Comparison of ENCODE assay signal across 7 cellular contexts in the genomic region with DNA sequence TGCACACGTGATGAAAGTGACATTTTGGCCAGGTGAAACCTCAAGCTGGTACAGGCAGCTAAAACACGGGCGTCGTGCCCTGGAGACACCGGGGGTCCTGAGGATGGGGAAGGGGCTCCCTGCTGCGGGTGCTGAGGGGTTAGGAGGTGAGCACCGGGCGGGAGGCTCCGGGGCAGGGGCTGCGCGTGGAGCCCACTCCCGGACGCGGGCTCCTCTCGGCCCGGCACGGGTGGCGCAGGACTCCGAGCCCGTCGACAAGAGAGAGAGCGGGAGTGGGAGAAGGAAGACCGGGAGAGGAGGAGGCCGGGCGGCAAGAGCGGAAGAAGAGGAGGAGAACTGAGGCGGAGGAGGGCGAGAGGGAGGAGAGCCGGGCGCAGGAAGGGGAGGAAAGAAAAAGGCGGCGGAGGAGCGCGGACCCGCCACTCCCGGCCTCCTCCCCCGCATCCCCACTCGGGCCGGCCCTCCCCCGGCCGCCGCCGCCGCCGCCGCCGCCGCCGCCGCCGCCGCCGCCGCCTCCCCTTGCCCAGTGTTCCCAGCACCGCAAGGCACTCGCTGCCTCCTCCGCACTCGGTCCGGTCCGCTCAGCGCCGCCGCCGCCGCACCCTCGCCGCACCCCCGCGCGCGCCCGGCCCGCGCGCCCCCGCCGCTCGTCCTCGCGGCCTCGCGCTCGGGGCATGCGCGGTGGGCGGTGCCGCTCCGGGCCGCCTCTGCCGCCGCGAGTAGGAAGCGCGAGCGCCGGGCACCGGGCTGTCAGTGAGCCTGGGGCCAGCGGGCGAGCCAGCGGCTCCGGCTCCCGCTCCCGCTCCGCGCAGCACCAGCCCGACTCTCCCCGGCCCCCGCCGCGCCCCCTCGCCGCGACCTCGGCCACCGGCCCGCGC. TPM values are rescaled to one million over a fixed set of nuclear protein-coding genes. Genes with fewer than 3 reads are reported as not detected.
A peak's percentile ranks its signal among the peaks of the same experiment; 100 is the strongest.
DNase-seq lines count a peak whose midpoint lies in the region; ATAC-seq and TF ChIP-seq lines count a peak whose summit lies in the region.

TSS of gene PRKCA (plus strand) at position 750 of the 878 bp plus-strand sequence.

- WGBS in lower leg skin, 2 donors: 0 to 1% methylated on average over 48 to 50 of the region's 117 CpGs

- no peaks in the 10 kb centered on the region for H3K9me3 ChIP-seq in duodenal mucosa (ENCODE audit: control insufficient read depth in 1 of 2, low read length in 2 of 2)

- H3K36me3 ChIP-seq in duodenal mucosa (ENCODE audit: control insufficient read depth in 1 of 2, insufficient read depth in 2 of 2, low read length in 2 of 2): no peaks in the 10 kb centered on the region

- intact Hi-C loops in lower leg skin (cut with DNase I; ENCODE audit: low total_unique reads): no loop called here

- CTCF ChIA-PET in activated CD4-positive, alpha-beta memory T cell treated with anti-CD3 and anti-CD28 coated beads, Interleukin-2, amount 10 ng/mL, durations not matched to agents 7 days and 5 days (lab: Charles Lee): interaction anchor here (0.9 to 3.0 kb wide), 3 partner anchors 8 to 265 kb away, joined by 3 to 10 read pairs (median 5); no protein-coding TSS in a partner anchor

- peak within 1 kb of the TSS; percentile 64 for H3K27ac ChIP-seq in duodenal mucosa (ENCODE audit: low read depth, low read length)

- TF ChIP-seq POLR2A in lower leg skin (IDR thresholded peaks at IDR 0.05): no peak

- no peaks in the 10 kb centered on the region for H3K27me3 ChIP-seq in duodenal mucosa (ENCODE audit: control insufficient read depth in 1 of 2, insufficient read depth in 2 of 2, low read length in 2 of 2)

- peaks cover 10% of the 10 kb centered on the region for H3K27me3 Mint-ChIP-seq in activated CD4-positive, alpha-beta memory T cell treated with anti-CD3 and anti-CD28 coated beads, Interleukin-2, amount 10 ng/mL, durations not matched to agents 7 days and 5 days

- H3K27ac Mint-ChIP-seq in activated CD4-positive, alpha-beta memory T cell treated with anti-CD3 and anti-CD28 coated beads, Interleukin-2, amount 10 ng/mL, durations not matched to agents 7 days and 5 days: peak within 1 kb of the TSS; percentile 95

- peak within 1 kb of the TSS; percentile 77 to 84 for H3K9ac ChIP-seq in duodenal mucosa (ENCODE audit: low read depth in 1 of 2, low read length in 2 of 2)

- peaks cover 24% of the 10 kb centered on the region for H3K36me3 Mint-ChIP-seq in activated CD4-positive, alpha-beta memory T cell treated with anti-CD3 and anti-CD28 coated beads, Interleukin-2, amount 10 ng/mL, durations not matched to agents 7 days and 5 days (ENCODE audit: low read depth)

- H3K9me3 Mint-ChIP-seq in activated CD4-positive, alpha-beta memory T cell treated with anti-CD3 and anti-CD28 coated beads, Interleukin-2, amount 10 ng/mL, durations not matched to agents 7 days and 5 days: no peaks in the 10 kb centered on the region

- H3K4me3 ChIP-seq in duodenal mucosa (ENCODE audit: low read depth in 1 of 2, low read length in 2 of 2) (peak within 1 kb of the TSS; percentile 89 to 91), lower leg skin (ENCODE audit: low read depth, poor library complexity, severe bottlenecking) (peak within 1 kb of the TSS; percentile 73)

- peak; percentile 86 for ATAC-seq in GM18502 (IDR thresholded peaks at IDR 0.05; ENCODE audit: poor library complexity, unreplicated experiment)
- ATAC-seq in HG02884 (IDR thresholded peaks at IDR 0.05; ENCODE audit: unreplicated experiment): peak; percentile 67

- peak within 1 kb of the TSS; percentile 100 for H3K4me3 Mint-ChIP-seq in activated CD4-positive, alpha-beta memory T cell treated with anti-CD3 and anti-CD28 coated beads, Interleukin-2, amount 10 ng/mL, durations not matched to agents 7 days and 5 days

- DNase-seq in NCI-H460 (ENCODE audit: extremely low read depth, low read depth) (peak; percentile 78), lower leg skin (ENCODE audit: low spot score in 2 of 2) (peak; percentile 27 to 90)
- peak; percentile 80 for DNase-seq in activated CD4-positive, alpha-beta memory T cell treated with anti-CD3 and anti-CD28 coated beads, Interleukin-2, amount 10 ng/mL, durations not matched to agents 7 days and 5 days
- DNase-seq in stimulated activated CD4-positive, alpha-beta T cell treated with anti-CD3 and anti-CD28 coated beads, Interleukin-4, amount 100 ng/mL, for 4 hours: peak; percentile 66 to 76

- H3K4me1 Mint-ChIP-seq in activated CD4-positive, alpha-beta memory T cell treated with anti-CD3 and anti-CD28 coated beads, Interleukin-2, amount 10 ng/mL, durations not matched to agents 7 days and 5 days: peaks cover 39% of the 10 kb centered on the region

- peaks cover 18 to 22% of the 10 kb centered on the region in 2 donors for H3K4me1 ChIP-seq in duodenal mucosa (ENCODE audit: control insufficient read depth in 1 of 2, insufficient read depth in 2 of 2, low read length in 2 of 2)

- POLR2A ChIA-PET in activated CD4-positive, alpha-beta memory T cell treated with anti-CD3 and anti-CD28 coated beads, Interleukin-2, amount 10 ng/mL, durations not matched to agents 7 days and 5 days (lab: Charles Lee): interaction anchor here (0.6 to 1.4 kb wide), 6 partner anchors 14 to 125 kb away, joined by 3 to 5 read pairs (median 3); no protein-coding TSS in a partner anchor

- TF ChIP-seq CTCF in lower leg skin (IDR thresholded peaks at IDR 0.05): no peak

RNA-seq across cellular contexts. Expression of gene PRKCA, which starts in this region (rescaled TPM):
- total RNA-seq in NCI-H460 (2014; rRNA removed; shearing (Covaris generic)): 12.5 and 13.6 TPM in 2 replicates
- 6.8 and 9.5 TPM in 2 replicates for polyA plus RNA-seq in NCI-H460 (2014; cell fraction: nucleus; rRNA removed)
- total RNA-seq in activated CD4-positive, alpha-beta memory T cell treated with anti-CD3 and anti-CD28 coated beads, Interleukin-2, amount 10 ng/mL, durations not matched to agents 7 days and 5 days: 10 to 100 TPM; 57.6 to 61.3 TPM
- 10 to 100 TPM in 3 of 4 donors, 1 to 10 TPM in 1; 9.6 to 15.5 (median 11.1) TPM for total RNA-seq in lower leg skin

Comparison
In these comparisons a context has a peak if more than half of its experiments do, and no peak if none do; other contexts are left out.
1. Peak in every context shown above with its lines: DNase-seq, ATAC-seq, H3K4me3 ChIP-seq and H3K27ac ChIP-seq.